Comparison of ENCODE assay signal across 8 cellular contexts in genomic region chr6:6004147-6004995, GRCh38. TPM values are rescaled to one million over a fixed set of nuclear protein-coding genes. Genes with fewer than 3 reads are reported as not detected.
A peak's percentile ranks its signal among the peaks of the same experiment; 100 is the strongest.
DNase-seq lines count a peak whose midpoint lies in the region; ATAC-seq, FAIRE-seq and TF ChIP-seq lines count a peak whose summit lies in the region.

No MANE protein-coding gene starts in this region.

- CTCF ChIA-PET in endothelial cell of umbilical vein (lab: Charles Lee) = interaction anchor here (1.2 to 1.8 kb wide), 3 partner anchors 9 to 533 kb away, joined by 4 to 6 read pairs (median 5); no protein-coding TSS in a partner anchor

- H3K27me3 ChIP-seq in MM.1S (replicated peaks; ENCODE audit: insufficient read depth, low read length) = peaks cover 17% of the 10 kb centered on the region
- peaks cover 32 to 78% of the 10 kb centered on the region in 2 experiments for H3K27me3 ChIP-seq in endothelial cell of umbilical vein (ENCODE audit: control insufficient read depth in 2 of 2, insufficient read depth in 2 of 2, low read length in 2 of 2)
- peaks cover under 1 to 99% (median 66%) of the 10 kb centered on the region in 3 donors for H3K27me3 ChIP-seq in psoas muscle (ENCODE audit: insufficient read depth in 3 of 3, low read length in 2 of 3)

- H3K4me1 ChIP-seq in MM.1S (ENCODE audit: low read length) (peaks cover 10% of the 10 kb centered on the region), endothelial cell of umbilical vein (ENCODE audit: control insufficient read depth, extremely low read depth, insufficient read depth, low read length) (peaks cover 25% of the 10 kb centered on the region), psoas muscle (peaks cover 26% of the 10 kb centered on the region)

- 0 out of 2 replicates have a peak, but pooled peaks cover 4% of the 10 kb centered on the region for H3K79me2 ChIP-seq in MM.1S (ENCODE audit: low read length)
- no peaks in the 10 kb centered on the region for H3K79me2 ChIP-seq in endothelial cell of umbilical vein (ENCODE audit: control insufficient read depth, insufficient read depth, low read length)

- H2AFZ ChIP-seq in MM.1S (ENCODE audit: low read length) (peak overlapping the region; percentile 59; the same call in 1 of the 2 replicates), endothelial cell of umbilical vein (ENCODE audit: low read depth, low read length) (peak overlapping the region; percentile 70)

- WGBS in psoas muscle, 3 donors = 7 to 11% (median 9%) methylated on average over 49 of the region's 49 CpGs

- H3K9me3 ChIP-seq in MM.1S (replicated peaks; ENCODE audit: insufficient read depth, low read length) (no peaks in the 10 kb centered on the region), endothelial cell of umbilical vein (replicated peaks; ENCODE audit: control insufficient read depth, insufficient read depth, low read length) (no peaks in the 10 kb centered on the region), psoas muscle (no peaks in the 10 kb centered on the region)

- H3K27ac ChIP-seq in MM.1S (ENCODE audit: low read length) (no peak overlapping the region), endothelial cell of umbilical vein (ENCODE audit: insufficient read depth, low read depth, low read length) (no peak overlapping the region), psoas muscle (peak overlapping the region; percentile 60)

- H3F3A ChIP-seq in MM.1S (ENCODE audit: insufficient read depth, low read length) = peaks cover 27% of the 10 kb centered on the region

- peak overlapping the region; percentile 71; the same call in 1 of the 2 replicates for H3K4me2 ChIP-seq in MM.1S (ENCODE audit: low read depth, low read length)
- H3K4me2 ChIP-seq in endothelial cell of umbilical vein (ENCODE audit: insufficient read depth, low read length) = peak overlapping the region; percentile 67

- intact Hi-C loops in endothelial cell of umbilical vein (cut with micrococcal nuclease) (no loop called here), psoas muscle (cut with DNase I) (loop anchor here (5.0 to 10.0 kb wide), 2 partner anchors 260 to 532 kb away; no protein-coding TSS in a partner anchor)

- no peaks in the 10 kb centered on the region for H3K9me1 ChIP-seq in endothelial cell of umbilical vein (replicated peaks; ENCODE audit: control insufficient read depth, extremely low read depth, insufficient read depth, low read length)

- BruUV-seq in endothelial cell of umbilical vein (replicated peaks; lab: Mats Ljungman, UMichigan) = no TSS peak

- TF ChIP-seq POLR2A in endothelial cell of umbilical vein (IDR thresholded peaks at IDR 0.05; ENCODE audit: low read depth, low read length) = no peak

- FAIRE-seq in endothelial cell of umbilical vein (lab: Jason Lieb, UNC) = no peak

- H4K20me1 ChIP-seq in MM.1S (ENCODE audit: insufficient read depth, low read length) (no peaks in the 10 kb centered on the region), endothelial cell of umbilical vein (replicated peaks; ENCODE audit: control insufficient read depth, extremely low read depth, insufficient read depth, low read length) (no peaks in the 10 kb centered on the region)

- H3K36me3 ChIP-seq in MM.1S (replicated peaks; ENCODE audit: insufficient read depth, low read length) = no peaks in the 10 kb centered on the region
- H3K36me3 ChIP-seq in endothelial cell of umbilical vein (ENCODE audit: control insufficient read depth in 2 of 2, extremely low read depth in 1 of 2, insufficient read depth in 2 of 2, low read length in 2 of 2) = no peaks in the 10 kb centered on the region
- H3K36me3 ChIP-seq in psoas muscle (ENCODE audit: insufficient read depth in 1 of 2, low read depth in 1 of 2) = no peaks in the 10 kb centered on the region

- dilution Hi-C loops in endothelial cell of umbilical vein (cut with MboI; ENCODE audit: extremely low pct_ligation_motif_present, low sequenced_read_pairs) = no loop called here

- ATAC-seq in psoas muscle = no peak
- ATAC-seq in HG03342 (IDR thresholded peaks at IDR 0.05; ENCODE audit: unreplicated experiment) = no peak

- POLR2A ChIA-PET in endothelial cell of umbilical vein (lab: Charles Lee) = no interaction called here

- no peaks in the 10 kb centered on the region for H3K9me2 ChIP-seq in MM.1S (replicated peaks; ENCODE audit: insufficient read depth, low read length)

- H3K9ac ChIP-seq in MM.1S (ENCODE audit: low read length) = peak overlapping the region; percentile 56
- peak overlapping the region; percentile 29 for H3K9ac ChIP-seq in endothelial cell of umbilical vein (replicated peaks; ENCODE audit: extremely low read depth, insufficient read depth, low read length)

- peak overlapping the region; percentile 67 for H3K4me3 ChIP-seq in MM.1S (ENCODE audit: low read length)
- H3K4me3 ChIP-seq in endothelial cell of umbilical vein (replicated peaks in 1 of 3; ENCODE audit: insufficient read depth in 1 of 3, low read depth in 1 of 3, low read length in 3 of 3) = peak overlapping the region; percentile 14 to 86 (median 62)
- H3K4me3 ChIP-seq in psoas muscle = peak overlapping the region; percentile 65

- no peak for TF ChIP-seq CTCF in MM.1S (IDR thresholded peaks at IDR 0.05; ENCODE audit: low read length)
- no peak for TF ChIP-seq CTCF in endothelial cell of umbilical vein (IDR thresholded peaks at IDR 0.05; ENCODE audit: extremely low read depth in 1 of 2, insufficient read depth in 1 of 2, low read depth in 1 of 2, low read length in 2 of 2)
- TF ChIP-seq CTCF in psoas muscle (IDR thresholded peaks at IDR 0.05) = no peak

- DNase-seq in GM04503 (ENCODE audit: low read depth) = peak; percentile 27
- no peak for DNase-seq in MM.1S
- peak; percentile 61 for DNase-seq in endothelial cell of umbilical vein (ENCODE audit: low read depth, low spot score)
- no peak for DNase-seq in psoas muscle
- no peak for DNase-seq in NCI-H748 (lab: John Stamatoyannopoulos, UW; ENCODE audit: unreplicated experiment)
- no peak for DNase-seq in NCI-H2171 treated with DMSO at 0.1 percent for 48 hours (lab: John Stamatoyannopoulos, UW)
- DNase-seq in SK-N-DZ (ENCODE audit: low spot score) = no peak

TF ChIP-seq in endothelial cell of umbilical vein, 7 proteins besides CTCF, POLR2A, EP300 and RAD21:
- TF ChIP-seq FOS (IDR thresholded peaks at IDR 0.05; ENCODE audit: borderline replicate concordance, insufficient read depth, low read length) = no peak
- TF ChIP-seq JUN (IDR thresholded peaks at IDR 0.05; ENCODE audit: borderline replicate concordance, insufficient read depth, insufficient read length, low read depth) = no peak
- no peak for TF ChIP-seq EZH2 (IDR thresholded peaks at IDR 0.05; ENCODE audit: borderline replicate concordance, low read depth, low read length, severe bottlenecking)
- no peak for TF ChIP-seq GATA2 (IDR thresholded peaks at IDR 0.05; ENCODE audit: insufficient read depth, insufficient read length, low read depth, low read length)
- TF ChIP-seq MAX (IDR thresholded peaks at IDR 0.05; ENCODE audit: insufficient read depth, insufficient read length) = no peak
- no peak for TF ChIP-seq POLR2AphosphoS5 (IDR thresholded peaks at IDR 0.05; ENCODE audit: insufficient read depth, low read depth, low read length)
- no peak for TF ChIP-seq MYC (IDR thresholded peaks at IDR 0.05; ENCODE audit: low read depth, low read length)
TF ChIP-seq in endothelial cell of umbilical vein: peak in this region for 0.

RNA-seq across cellular contexts. Expression of gene NRN1, which starts 2.4 kb away (rescaled TPM):
- 25.6 and 26.2 TPM in 2 replicates for total RNA-seq in endothelial cell of umbilical vein
- polyA plus RNA-seq in endothelial cell of umbilical vein = 10.9 and 12.8 TPM in 2 replicates
- 12.4 and 16.6 TPM in 2 replicates for polyA plus RNA-seq in endothelial cell of umbilical vein (2011; cell fraction: cytosol; rRNA removed)
- polyA plus RNA-seq in endothelial cell of umbilical vein (2011; cell fraction: nucleus; rRNA removed) = 17.9 and 20.3 TPM in 2 replicates
- 22.7 and 26.1 TPM in 2 replicates for polyA plus RNA-seq in endothelial cell of umbilical vein (2012)
- 5.3 and 7.2 TPM in 2 replicates for polyA minus RNA-seq in endothelial cell of umbilical vein
- polyA minus RNA-seq in endothelial cell of umbilical vein (2011; cell fraction: cytosol; rRNA and poly(A)+ RNA removed) = not detected
- 2.4 and 3.6 TPM in 2 replicates for polyA minus RNA-seq in endothelial cell of umbilical vein (2011; cell fraction: nucleus; rRNA and poly(A)+ RNA removed)
- 10 to 100 TPM in 1 of 4 donors, 1 to 10 TPM in 3; 4.6 to 12.8 (median 7.4) TPM for total RNA-seq in psoas muscle
- polyA plus RNA-seq in psoas muscle = 1 to 10 TPM; 4.7 to 9.3 (median 7.7) TPM
- 6.8 and 7.9 TPM in 2 replicates for polyA plus RNA-seq in SK-N-DZ (2014; cell fraction: cytosol; rRNA removed)
- 6.4 and 7.1 TPM in 2 replicates for polyA plus RNA-seq in SK-N-DZ (2014; cell fraction: nucleus; rRNA removed)

Comparison
In these comparisons a context has a peak if more than half of its experiments do, and no peak if none do; other contexts are left out.
1. DNase-seq: peak in GM04503 (single experiment) and endothelial cell of umbilical vein (single experiment); none in MM.1S (single experiment), psoas muscle (0 of 2), NCI-H748 (single experiment), NCI-H2171 treated with DMSO at 0.1 percent for 48 hours (single experiment) and SK-N-DZ (single experiment).
2. Peak in every context shown above with its lines, with median percentiles within 50 percentile points of each other: H3K4me3 ChIP-seq.